ENCODE assay signal across 27 cellular contexts in genomic region chr17:48812001-48812400, GRCh38. TPM values are rescaled to one million over a fixed set of nuclear protein-coding genes. Genes with fewer than 3 reads are reported as not detected.
"Had no signal": no experiment of that assay in that cellular context is flagged by ENCODE, and none has a peak within 500 bp of the region (broad histone marks: within the 10 kb centered on the region; RNA-seq: fewer than 3 reads in every experiment).

No MANE protein-coding gene starts in this region.

- H3K27ac ChIP-seq: dorsolateral prefrontal cortex, esophagus squamous epithelium, gastroesophageal sphincter, hepatocyte, sigmoid colon, skin epidermis, thoracic aorta had no signal

- H3K36me3 ChIP-seq: esophagus squamous epithelium, gastroesophageal sphincter, sigmoid colon, stomach, thoracic aorta had no signal

- H3K4me3 ChIP-seq: dorsolateral prefrontal cortex, esophagus squamous epithelium, gastroesophageal sphincter, hepatocyte, sigmoid colon, skin epidermis, stomach, thoracic aorta had no signal

- H3K4me2 ChIP-seq: hepatocyte had no signal

- ATAC-seq: effector memory CD8-positive, alpha-beta T cell; gastroesophageal sphincter; left cardiac atrium; natural killer cell had no signal

- H2AFZ ChIP-seq: hepatocyte had no signal

- DNase-seq: cortex of kidney; effector memory CD8-positive, alpha-beta T cell; esophagus squamous epithelium; foreskin fibroblast; head of caudate nucleus; kidney; left cardiac atrium; mammary epithelial cell; natural killer cell; posterior cingulate gyrus; sigmoid colon; stimulated activated CD4-positive, alpha-beta T cell treated with anti-CD3 and anti-CD28 coated beads, Interleukin-12 subunit alpha, Interleukin-12 subunit beta, amount 100 ng/mL, for 4 hours; stimulated activated naive CD4-positive, alpha-beta T cell; stomach; substantia nigra had no signal

- H3K9me3 ChIP-seq: esophagus squamous epithelium, gastroesophageal sphincter, sigmoid colon, stomach, thoracic aorta had no signal

RNA-seq across cellular contexts. Expression of gene TTLL6, which starts 5.0 kb away (rescaled TPM):
- total RNA-seq: chondrocyte, epithelial cell of proximal tubule, gastroesophageal sphincter, mammary epithelial cell, mesenteric fat pad, mononuclear cell, myocyte, natural killer cell, osteocyte, pulmonary artery endothelial cell, thoracic aorta had no signal
- polyA plus RNA-seq: hepatocyte, mammary epithelial cell had no signal
